ENCODE assay signal across 8 cellular contexts in genomic region chr7:94004024-94004945, GRCh38. TPM values are rescaled to one million over a fixed set of nuclear protein-coding genes. Genes with fewer than 3 reads are reported as not detected.
A peak's percentile ranks its signal among the peaks of the same experiment; 100 is the strongest.
DNase-seq lines count a peak whose midpoint lies in the region; ATAC-seq and TF ChIP-seq lines count a peak whose summit lies in the region.

A gene with protein sequence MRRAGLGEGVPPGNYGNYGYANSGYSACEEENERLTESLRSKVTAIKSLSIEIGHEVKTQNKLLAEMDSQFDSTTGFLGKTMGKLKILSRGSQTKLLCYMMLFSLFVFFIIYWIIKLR (minus strand): TSS chr7:94004355. CDS start chr7:94004216, 139 bp downstream.

- H3K79me2 ChIP-seq in smooth muscle cell (ENCODE audit: low read depth) = peaks cover 45% of the 10 kb centered on the region

- H3K27ac Mint-ChIP-seq in WTC11 = peak within 1 kb of the TSS; percentile 98

- H3K4me3 ChIP-seq in AG04450 (ENCODE audit: low read depth, low read length) (peak within 1 kb of the TSS; percentile 86), cardiac fibroblast (replicated peaks in 1 of 2; ENCODE audit: low read depth in 2 of 2, low read length in 2 of 2) (peak within 1 kb of the TSS; percentile 81 to 82), smooth muscle cell (peak within 1 kb of the TSS; percentile 72)

- H3K9me3 Mint-ChIP-seq in WTC11 = no peaks in the 10 kb centered on the region

- no peaks in the 10 kb centered on the region for H4K20me1 ChIP-seq in smooth muscle cell (ENCODE audit: low read depth)

- DNase-seq in AG04450 (ENCODE audit: low read depth, low spot score) (peak; percentile 87), NCI-H226 (peak; percentile 97), WTC11 (ENCODE audit: low spot score) (peak; percentile 94), cardiac fibroblast (ENCODE audit: low read depth in 2 of 2) (peak; percentile 97 to 98), iPS-NIHi7 (ENCODE audit: extremely low spot score) (peak; percentile 94), smooth muscle cell (lab: John Stamatoyannopoulos, UW; ENCODE audit: unreplicated experiment) (peak; percentile 59)

- peaks cover 16% of the 10 kb centered on the region for H3K4me1 Mint-ChIP-seq in WTC11

- H2AFZ ChIP-seq in smooth muscle cell (ENCODE audit: low read depth) = peak within 1 kb of the TSS; percentile 98

- TF ChIP-seq CTCF in AG04450 (IDR thresholded peaks at IDR 0.05; ENCODE audit: low read depth, low read length) = no peak
- TF ChIP-seq CTCF in WTC11 (IDR thresholded peaks at IDR 0.05) = no peak
- no peak for TF ChIP-seq CTCF in cardiac fibroblast (IDR thresholded peaks at IDR 0.05; ENCODE audit: low read depth, low read length)
- TF ChIP-seq CTCF in smooth muscle cell (IDR thresholded peaks at IDR 0.05; ENCODE audit: borderline replicate concordance, insufficient read depth, poor library complexity, severe bottlenecking) = no peak

- H3K27me3 Mint-ChIP-seq in WTC11 (ENCODE audit: low read depth) = peaks cover 9% of the 10 kb centered on the region; the same call in 1 of the 2 replicates

- H3K27me3 ChIP-seq in AG04450 (ENCODE audit: control insufficient read depth, insufficient read depth, low read length) = peaks cover 4% of the 10 kb centered on the region
- H3K27me3 ChIP-seq in smooth muscle cell (ENCODE audit: low read depth) = peaks cover 9% of the 10 kb centered on the region

- H3K27ac ChIP-seq in AG04450 (ENCODE audit: low read depth, low read length) (peak within 1 kb of the TSS; percentile 84), smooth muscle cell (ENCODE audit: low read depth) (peak within 1 kb of the TSS; percentile 81)

- no peaks in the 10 kb centered on the region for H3K9me3 ChIP-seq in AG04450 (ENCODE audit: control insufficient read depth, insufficient read depth, low read length)
- H3K9me3 ChIP-seq in smooth muscle cell (replicated peaks; ENCODE audit: low read depth) = no peaks in the 10 kb centered on the region

- POLR2A ChIA-PET in AG04450 (lab: Yijun Ruan, JAX) = interaction anchor here (0.6 kb wide), 2 partner anchors 82 to 126 kb away, joined by 3 to 5 read pairs; partner anchors contain the start of gene GNG11
- POLR2A ChIA-PET in WTC11 (lab: Charles Lee) = interaction anchor here (0.9 kb wide), 1 partner anchor 114 kb away, joined by 3 read pairs; no protein-coding TSS in a partner anchor

- CTCF ChIA-PET in AG04450 (lab: Charles Lee) (interaction anchor here (1.9 kb wide), 1 partner anchor 284 kb away, joined by 5 read pairs; no protein-coding TSS in a partner anchor), WTC11 (lab: Charles Lee) (no interaction called here)

- no peaks in the 10 kb centered on the region for H3K36me3 ChIP-seq in smooth muscle cell (ENCODE audit: low read depth)

- peak within 1 kb of the TSS; percentile 85 for H3K4me2 ChIP-seq in smooth muscle cell

- 2% methylated on average over 47 of the region's 47 CpGs for WGBS in smooth muscle cell (ENCODE audit: low lambda C conversion rate)

- peak within 1 kb of the TSS; percentile 96 for H3K9ac ChIP-seq in smooth muscle cell (ENCODE audit: low read depth)

- H3K4me1 ChIP-seq in smooth muscle cell (ENCODE audit: low read depth) = peaks cover 11% of the 10 kb centered on the region

- peak; percentile 97 for ATAC-seq in GM18909 (IDR thresholded peaks at IDR 0.05; ENCODE audit: poor library complexity, unreplicated experiment)
- ATAC-seq in HG03175 (IDR thresholded peaks at IDR 0.05; ENCODE audit: unreplicated experiment) = peak; percentile 92
- peak; percentile 95 for ATAC-seq in WTC11

- H3K36me3 Mint-ChIP-seq in WTC11 = no peaks in the 10 kb centered on the region

- peak within 1 kb of the TSS; percentile 100 for H3K4me3 Mint-ChIP-seq in WTC11

- no peaks in the 10 kb centered on the region for H3F3A ChIP-seq in smooth muscle cell (ENCODE audit: low read depth)

TF ChIP-seq in WTC11, 78 proteins besides CTCF, POLR2A, EP300 and RAD21 (continues in another document):
- no peak for TF ChIP-seq EMX1 (CRISPR knock-in tag; IDR thresholded peaks at IDR 0.05)
- no peak for TF ChIP-seq PRRX2 (CRISPR knock-in tag; IDR thresholded peaks at IDR 0.05)
- TF ChIP-seq CBFB (CRISPR knock-in tag; IDR thresholded peaks at IDR 0.05; ENCODE audit: low read depth) = no peak
- TF ChIP-seq, protein P1, sequence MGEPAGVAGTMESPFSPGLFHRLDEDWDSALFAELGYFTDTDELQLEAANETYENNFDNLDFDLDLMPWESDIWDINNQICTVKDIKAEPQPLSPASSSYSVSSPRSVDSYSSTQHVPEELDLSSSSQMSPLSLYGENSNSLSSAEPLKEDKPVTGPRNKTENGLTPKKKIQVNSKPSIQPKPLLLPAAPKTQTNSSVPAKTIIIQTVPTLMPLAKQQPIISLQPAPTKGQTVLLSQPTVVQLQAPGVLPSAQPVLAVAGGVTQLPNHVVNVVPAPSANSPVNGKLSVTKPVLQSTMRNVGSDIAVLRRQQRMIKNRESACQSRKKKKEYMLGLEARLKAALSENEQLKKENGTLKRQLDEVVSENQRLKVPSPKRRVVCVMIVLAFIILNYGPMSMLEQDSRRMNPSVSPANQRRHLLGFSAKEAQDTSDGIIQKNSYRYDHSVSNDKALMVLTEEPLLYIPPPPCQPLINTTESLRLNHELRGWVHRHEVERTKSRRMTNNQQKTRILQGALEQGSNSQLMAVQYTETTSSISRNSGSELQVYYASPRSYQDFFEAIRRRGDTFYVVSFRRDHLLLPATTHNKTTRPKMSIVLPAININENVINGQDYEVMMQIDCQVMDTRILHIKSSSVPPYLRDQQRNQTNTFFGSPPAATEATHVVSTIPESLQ (CRISPR knock-in tag; IDR thresholded peaks at IDR 0.05) = no peak
- no peak for TF ChIP-seq FOXJ3 (CRISPR knock-in tag; IDR thresholded peaks at IDR 0.05; ENCODE audit: borderline replicate concordance)
- TF ChIP-seq ATF1 (CRISPR knock-in tag; IDR thresholded peaks at IDR 0.05) = peak; percentile 47; the same call in 1 of the 2 replicates
- TF ChIP-seq CREM (CRISPR knock-in tag; IDR thresholded peaks at IDR 0.05) = peak; percentile 98
- TF ChIP-seq GTF2I (CRISPR knock-in tag; conservative IDR thresholded peaks at IDR 0.05) = no peak
- no peak for TF ChIP-seq SMAD3 (CRISPR knock-in tag; IDR thresholded peaks at IDR 0.05; ENCODE audit: borderline replicate concordance)
- TF ChIP-seq, protein P2, sequence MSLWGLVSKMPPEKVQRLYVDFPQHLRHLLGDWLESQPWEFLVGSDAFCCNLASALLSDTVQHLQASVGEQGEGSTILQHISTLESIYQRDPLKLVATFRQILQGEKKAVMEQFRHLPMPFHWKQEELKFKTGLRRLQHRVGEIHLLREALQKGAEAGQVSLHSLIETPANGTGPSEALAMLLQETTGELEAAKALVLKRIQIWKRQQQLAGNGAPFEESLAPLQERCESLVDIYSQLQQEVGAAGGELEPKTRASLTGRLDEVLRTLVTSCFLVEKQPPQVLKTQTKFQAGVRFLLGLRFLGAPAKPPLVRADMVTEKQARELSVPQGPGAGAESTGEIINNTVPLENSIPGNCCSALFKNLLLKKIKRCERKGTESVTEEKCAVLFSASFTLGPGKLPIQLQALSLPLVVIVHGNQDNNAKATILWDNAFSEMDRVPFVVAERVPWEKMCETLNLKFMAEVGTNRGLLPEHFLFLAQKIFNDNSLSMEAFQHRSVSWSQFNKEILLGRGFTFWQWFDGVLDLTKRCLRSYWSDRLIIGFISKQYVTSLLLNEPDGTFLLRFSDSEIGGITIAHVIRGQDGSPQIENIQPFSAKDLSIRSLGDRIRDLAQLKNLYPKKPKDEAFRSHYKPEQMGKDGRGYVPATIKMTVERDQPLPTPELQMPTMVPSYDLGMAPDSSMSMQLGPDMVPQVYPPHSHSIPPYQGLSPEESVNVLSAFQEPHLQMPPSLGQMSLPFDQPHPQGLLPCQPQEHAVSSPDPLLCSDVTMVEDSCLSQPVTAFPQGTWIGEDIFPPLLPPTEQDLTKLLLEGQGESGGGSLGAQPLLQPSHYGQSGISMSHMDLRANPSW (CRISPR knock-in tag; conservative IDR thresholded peaks at IDR 0.05; ENCODE audit: low read depth) = no peak
- no peak for TF ChIP-seq NFE2L1 (CRISPR knock-in tag; IDR thresholded peaks at IDR 0.05)
- no peak for TF ChIP-seq ZNF138 (CRISPR knock-in tag; conservative IDR thresholded peaks at IDR 0.05)
- no peak for TF ChIP-seq ATF2 (CRISPR knock-in tag; IDR thresholded peaks at IDR 0.05; ENCODE audit: borderline replicate concordance, low read depth)
- TF ChIP-seq RELA (CRISPR knock-in tag; IDR thresholded peaks at IDR 0.05; ENCODE audit: borderline replicate concordance) = no peak
- TF ChIP-seq TEAD1 (CRISPR knock-in tag; IDR thresholded peaks at IDR 0.05) = no peak
- TF ChIP-seq, protein P3, sequence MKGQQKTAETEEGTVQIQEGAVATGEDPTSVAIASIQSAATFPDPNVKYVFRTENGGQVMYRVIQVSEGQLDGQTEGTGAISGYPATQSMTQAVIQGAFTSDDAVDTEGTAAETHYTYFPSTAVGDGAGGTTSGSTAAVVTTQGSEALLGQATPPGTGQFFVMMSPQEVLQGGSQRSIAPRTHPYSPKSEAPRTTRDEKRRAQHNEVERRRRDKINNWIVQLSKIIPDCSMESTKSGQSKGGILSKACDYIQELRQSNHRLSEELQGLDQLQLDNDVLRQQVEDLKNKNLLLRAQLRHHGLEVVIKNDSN (CRISPR knock-in tag; IDR thresholded peaks at IDR 0.05) = no peak
- TF ChIP-seq SMAD4 (CRISPR knock-in tag; IDR thresholded peaks at IDR 0.05) = no peak
- TF ChIP-seq GABPB1 (CRISPR knock-in tag; IDR thresholded peaks at IDR 0.05) = 0 out of 2 replicates have a peak, but pooled peaks have one; percentile 53

RNA-seq across cellular contexts. Expression of the gene that starts here (rescaled TPM):
- polyA plus RNA-seq in AG04450 (2011; rRNA removed) = 37.3 and 53.9 TPM in 2 replicates
- 6.7 and 8.7 TPM in 2 replicates for polyA minus RNA-seq in AG04450 (2011; rRNA and poly(A)+ RNA removed)
- total RNA-seq in WTC11 (2021) = 24.8 to 26.7 TPM (median 25.8 TPM) in 3 replicates
- 59.6 and 76.3 TPM in 2 replicates for total RNA-seq in smooth muscle cell
- polyA plus RNA-seq in smooth muscle cell = 45.9 and 46.8 TPM in 2 replicates

Comparison
In these comparisons a context has a peak if more than half of its experiments do, and no peak if none do; other contexts are left out.
1. Peak in every context shown above with its lines: DNase-seq, ATAC-seq, H3K4me3 ChIP-seq and H3K27ac ChIP-seq.